In the genomic region with DNA sequence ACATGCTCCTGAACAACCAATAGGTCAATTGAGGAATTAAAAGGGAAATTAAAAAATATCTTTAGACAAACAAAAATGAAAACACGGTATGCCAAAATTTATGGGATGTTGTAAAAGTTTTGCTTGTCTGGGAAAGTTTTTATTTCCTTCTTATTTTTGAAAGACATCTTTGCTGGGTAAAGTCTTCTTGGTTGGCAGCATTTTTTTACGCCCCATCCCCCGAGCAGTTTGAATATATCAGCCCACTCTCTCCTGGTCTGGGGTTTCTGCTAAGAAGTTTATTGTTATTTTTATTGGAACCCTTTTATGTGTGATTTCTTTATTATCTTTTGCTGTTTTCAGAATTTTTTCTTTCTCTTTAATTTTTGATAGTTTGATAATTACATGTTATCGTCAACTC, we compare ENCODE assay signal across 9 cellular contexts.
"Had no signal": no experiment of that assay in that cellular context is flagged by ENCODE, and none has a peak within 500 bp of the region (broad histone marks: within the 10 kb centered on the region; RNA-seq: fewer than 3 reads in every experiment).

No MANE protein-coding gene starts in this region.

- H3K4me1 ChIP-seq: HAP-1 had no signal

- H3K9me3 ChIP-seq: HAP-1 had no signal

- FAIRE-seq: HTR-8/SVneo had no signal

- H3K27ac ChIP-seq: GM23248, KMS-11 had no signal

- H3K4me2 ChIP-seq: KMS-11 had no signal

- DNase-seq: GM23248, GOT3, H7, Karpas-422, KBM-7 had no signal

- H3K4me3 ChIP-seq: GM23248, HAP-1 had no signal

- H2AFZ ChIP-seq: GM23248 had no signal

- H3K9ac ChIP-seq: GM23248, KMS-11 had no signal

- H3K36me3 ChIP-seq: HAP-1 had no signal

- ATAC-seq: HCT116 had no signal
